In genomic region chr3:71942432-71942831, GRCh38 we compare ENCODE assay signal across 22 cellular contexts.
"Had no signal": no experiment of that assay in that cellular context is flagged by ENCODE, and none has a peak within 500 bp of the region (broad histone marks: within the 10 kb centered on the region; RNA-seq: fewer than 3 reads in every experiment).

No MANE protein-coding gene starts in this region.

- H3K36me3 ChIP-seq: right lobe of liver, tibial artery had no signal

- H3K27me3 ChIP-seq: right lobe of liver had no signal

- H3K4me3 Mint-ChIP-seq: activated T-cell treated with anti-CD3 and anti-CD28 coated beads, Interleukin-2, amount 50 U/mL, for 24 hours; activated T-helper 17 cell treated with anti-CD3 and anti-CD28 coated beads, Interleukin-2, amount 50 U/mL, for 72 hours; brain; dendritic cell treated with granulocyte-macrophage colony-stimulating factor and Interleukin-4, amounts not matched to agents 40 ng/mL and 50 ng/mL, for 4 days; stimulated activated naive CD8-positive, alpha-beta T cell treated with anti-CD3 and anti-CD28 coated beads, Interleukin-15, Interleukin-2, amounts not matched to agents 100 ng/mL and 50 ng/mL, for 24 hours; T-helper 17 cell had no signal

- H3K27ac Mint-ChIP-seq: activated T-cell treated with anti-CD3 and anti-CD28 coated beads, Interleukin-2, amount 50 U/mL, for 24 hours; activated T-helper 17 cell treated with anti-CD3 and anti-CD28 coated beads, Interleukin-2, amount 50 U/mL, for 72 hours; brain; dendritic cell treated with granulocyte-macrophage colony-stimulating factor and Interleukin-4, amounts not matched to agents 40 ng/mL and 50 ng/mL, for 4 days; T-helper 17 cell had no signal

- H3K9me3 ChIP-seq: right lobe of liver, tibial artery had no signal

- H3K36me3 Mint-ChIP-seq: activated naive CD4-positive, alpha-beta T cell treated with anti-CD3 and anti-CD28 coated beads, Interleukin-2, amount 50 U/mL, for 72 hours; brain had no signal

- FAIRE-seq: islet of Langerhans had no signal

- H3K4me2 ChIP-seq: hepatocyte had no signal

- H3K27ac ChIP-seq: hepatocyte, right lobe of liver, skin epidermis, tibial artery had no signal

- H3K4me3 ChIP-seq: hepatocyte, right lobe of liver, skin epidermis, tibial artery had no signal

- H3K4me1 Mint-ChIP-seq: activated T-helper 17 cell treated with anti-CD3 and anti-CD28 coated beads, Interleukin-2, amount 50 U/mL, for 72 hours; brain; T-helper 17 cell had no signal

- DNase-seq: activated CD8-positive, alpha-beta memory T cell treated with anti-CD3 and anti-CD28 coated beads for 24 hours; activated CD8-positive, alpha-beta memory T cell treated with anti-CD3 and anti-CD28 coated beads, Interleukin-2, amount 50 U/mL, for 4 hours; activated T-cell treated with anti-CD3 and anti-CD28 coated beads, Interleukin-2, amount 50 U/mL, for 24 hours; aorta; caudate nucleus; effector CD4-positive, alpha-beta T cell; erythroblast; foreskin fibroblast; glutamatergic neuron; occipital lobe; right lobe of liver; stimulated activated CD4-positive, alpha-beta T cell treated with anti-CD3 and anti-CD28 coated beads, Interleukin-1b, Interleukin-23, amount 100 ng/mL, for 48 hours; T-helper 17 cell had no signal

- H3K9me3 Mint-ChIP-seq: activated T-cell treated with anti-CD3 and anti-CD28 coated beads, Interleukin-2, amount 50 U/mL, for 24 hours; dendritic cell treated with granulocyte-macrophage colony-stimulating factor and Interleukin-4, amounts not matched to agents 40 ng/mL and 50 ng/mL, for 4 days; stimulated activated naive CD8-positive, alpha-beta T cell treated with anti-CD3 and anti-CD28 coated beads, Interleukin-15, Interleukin-2, amounts not matched to agents 100 ng/mL and 50 ng/mL, for 24 hours had no signal

- H3K4me1 ChIP-seq: right lobe of liver, tibial artery had no signal
